In the genomic region with DNA sequence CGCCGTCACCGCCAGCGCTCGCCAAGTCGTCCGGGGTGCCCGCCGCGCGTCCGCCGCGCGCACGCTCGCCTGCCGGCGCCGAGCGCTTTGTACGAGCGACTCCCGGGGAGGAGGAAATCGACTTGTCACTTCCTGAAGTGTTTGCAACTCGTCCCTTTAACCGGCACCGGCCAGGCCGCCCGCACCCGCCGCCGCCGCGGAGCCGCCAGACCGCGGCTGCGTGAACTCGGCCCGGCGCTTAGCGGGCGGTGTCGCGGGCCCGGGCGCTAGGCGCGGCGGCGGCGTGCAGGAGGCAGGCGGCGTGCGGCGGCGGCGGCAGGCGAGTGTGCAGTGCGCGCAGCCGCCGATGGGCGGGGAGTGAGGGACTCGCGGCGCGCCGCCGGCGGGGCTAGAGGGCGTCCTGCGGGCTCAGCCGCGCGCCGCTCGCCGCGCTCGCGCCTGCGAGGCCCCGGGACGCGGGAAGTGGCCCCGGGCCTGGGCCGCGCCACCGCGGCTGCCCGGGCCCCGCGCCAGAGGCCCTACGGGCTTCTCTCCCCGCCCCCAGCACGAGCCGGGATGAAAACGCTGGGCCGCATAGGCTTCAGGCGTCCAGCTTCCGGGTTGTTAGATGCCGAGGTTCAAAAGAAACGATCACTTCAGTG, we compare ENCODE assay signal across 2 cellular contexts.
TF ChIP-seq lines count a peak whose summit lies in the region.

A gene with protein sequence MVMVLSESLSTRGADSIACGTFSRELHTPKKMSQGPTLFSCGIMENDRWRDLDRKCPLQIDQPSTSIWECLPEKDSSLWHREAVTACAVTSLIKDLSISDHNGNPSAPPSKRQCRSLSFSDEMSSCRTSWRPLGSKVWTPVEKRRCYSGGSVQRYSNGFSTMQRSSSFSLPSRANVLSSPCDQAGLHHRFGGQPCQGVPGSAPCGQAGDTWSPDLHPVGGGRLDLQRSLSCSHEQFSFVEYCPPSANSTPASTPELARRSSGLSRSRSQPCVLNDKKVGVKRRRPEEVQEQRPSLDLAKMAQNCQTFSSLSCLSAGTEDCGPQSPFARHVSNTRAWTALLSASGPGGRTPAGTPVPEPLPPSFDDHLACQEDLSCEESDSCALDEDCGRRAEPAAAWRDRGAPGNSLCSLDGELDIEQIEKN (minus strand): TSS at position 332 of the 641 bp plus-strand sequence. CDS start 37,665 bp downstream, outside the sequence.

TF ChIP-seq in A549, 52 proteins besides CTCF, POLR2A, EP300 and RAD21:
- TF ChIP-seq, protein P1, sequence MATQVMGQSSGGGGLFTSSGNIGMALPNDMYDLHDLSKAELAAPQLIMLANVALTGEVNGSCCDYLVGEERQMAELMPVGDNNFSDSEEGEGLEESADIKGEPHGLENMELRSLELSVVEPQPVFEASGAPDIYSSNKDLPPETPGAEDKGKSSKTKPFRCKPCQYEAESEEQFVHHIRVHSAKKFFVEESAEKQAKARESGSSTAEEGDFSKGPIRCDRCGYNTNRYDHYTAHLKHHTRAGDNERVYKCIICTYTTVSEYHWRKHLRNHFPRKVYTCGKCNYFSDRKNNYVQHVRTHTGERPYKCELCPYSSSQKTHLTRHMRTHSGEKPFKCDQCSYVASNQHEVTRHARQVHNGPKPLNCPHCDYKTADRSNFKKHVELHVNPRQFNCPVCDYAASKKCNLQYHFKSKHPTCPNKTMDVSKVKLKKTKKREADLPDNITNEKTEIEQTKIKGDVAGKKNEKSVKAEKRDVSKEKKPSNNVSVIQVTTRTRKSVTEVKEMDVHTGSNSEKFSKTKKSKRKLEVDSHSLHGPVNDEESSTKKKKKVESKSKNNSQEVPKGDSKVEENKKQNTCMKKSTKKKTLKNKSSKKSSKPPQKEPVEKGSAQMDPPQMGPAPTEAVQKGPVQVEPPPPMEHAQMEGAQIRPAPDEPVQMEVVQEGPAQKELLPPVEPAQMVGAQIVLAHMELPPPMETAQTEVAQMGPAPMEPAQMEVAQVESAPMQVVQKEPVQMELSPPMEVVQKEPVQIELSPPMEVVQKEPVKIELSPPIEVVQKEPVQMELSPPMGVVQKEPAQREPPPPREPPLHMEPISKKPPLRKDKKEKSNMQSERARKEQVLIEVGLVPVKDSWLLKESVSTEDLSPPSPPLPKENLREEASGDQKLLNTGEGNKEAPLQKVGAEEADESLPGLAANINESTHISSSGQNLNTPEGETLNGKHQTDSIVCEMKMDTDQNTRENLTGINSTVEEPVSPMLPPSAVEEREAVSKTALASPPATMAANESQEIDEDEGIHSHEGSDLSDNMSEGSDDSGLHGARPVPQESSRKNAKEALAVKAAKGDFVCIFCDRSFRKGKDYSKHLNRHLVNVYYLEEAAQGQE (IDR thresholded peaks at IDR 0.05) = no peak
- TF ChIP-seq MAZ (IDR thresholded peaks at IDR 0.05; ENCODE audit: borderline replicate concordance, low read depth, low read length) (no peak), RNF2 (IDR thresholded peaks at IDR 0.05; ENCODE audit: borderline replicate concordance, low read depth) (no peak), SMC3 (IDR thresholded peaks at IDR 0.05) (peak; percentile 6; the same call in 1 of the 3 replicates), RFX5 (IDR thresholded peaks at IDR 0.05) (no peak), PHF8 (IDR thresholded peaks at IDR 0.05; ENCODE audit: borderline replicate concordance, low read depth) (peak; percentile 5; the same call in 1 of the 2 replicates), JUN (IDR thresholded peaks at IDR 0.05) (peak in 1 of 2 experiments; percentile 68; a peak in 3 of 5 replicates), HOXB5 (CRISPR knock-in tag; IDR thresholded peaks at IDR 0.05) (no peak)
- TF ChIP-seq, protein P2, sequence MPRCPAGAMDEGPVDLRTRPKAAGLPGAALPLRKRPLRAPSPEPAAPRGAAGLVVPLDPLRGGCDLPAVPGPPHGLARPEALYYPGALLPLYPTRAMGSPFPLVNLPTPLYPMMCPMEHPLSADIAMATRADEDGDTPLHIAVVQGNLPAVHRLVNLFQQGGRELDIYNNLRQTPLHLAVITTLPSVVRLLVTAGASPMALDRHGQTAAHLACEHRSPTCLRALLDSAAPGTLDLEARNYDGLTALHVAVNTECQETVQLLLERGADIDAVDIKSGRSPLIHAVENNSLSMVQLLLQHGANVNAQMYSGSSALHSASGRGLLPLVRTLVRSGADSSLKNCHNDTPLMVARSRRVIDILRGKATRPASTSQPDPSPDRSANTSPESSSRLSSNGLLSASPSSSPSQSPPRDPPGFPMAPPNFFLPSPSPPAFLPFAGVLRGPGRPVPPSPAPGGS (IDR thresholded peaks at IDR 0.05) = peak; percentile 62; the same call in 1 of the 3 replicates
- TF ChIP-seq, protein P3, sequence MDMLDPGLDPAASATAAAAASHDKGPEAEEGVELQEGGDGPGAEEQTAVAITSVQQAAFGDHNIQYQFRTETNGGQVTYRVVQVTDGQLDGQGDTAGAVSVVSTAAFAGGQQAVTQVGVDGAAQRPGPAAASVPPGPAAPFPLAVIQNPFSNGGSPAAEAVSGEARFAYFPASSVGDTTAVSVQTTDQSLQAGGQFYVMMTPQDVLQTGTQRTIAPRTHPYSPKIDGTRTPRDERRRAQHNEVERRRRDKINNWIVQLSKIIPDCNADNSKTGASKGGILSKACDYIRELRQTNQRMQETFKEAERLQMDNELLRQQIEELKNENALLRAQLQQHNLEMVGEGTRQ (IDR thresholded peaks at IDR 0.05) = no peak
- TF ChIP-seq, protein P4, sequence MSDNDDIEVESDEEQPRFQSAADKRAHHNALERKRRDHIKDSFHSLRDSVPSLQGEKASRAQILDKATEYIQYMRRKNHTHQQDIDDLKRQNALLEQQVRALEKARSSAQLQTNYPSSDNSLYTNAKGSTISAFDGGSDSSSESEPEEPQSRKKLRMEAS (IDR thresholded peaks at IDR 0.05) = peak; percentile 25

TF ChIP-seq in HepG2, 621 proteins besides CTCF, POLR2A, EP300 and RAD21 (continued from another document and continues in another):
- TF ChIP-seq, protein P5, sequence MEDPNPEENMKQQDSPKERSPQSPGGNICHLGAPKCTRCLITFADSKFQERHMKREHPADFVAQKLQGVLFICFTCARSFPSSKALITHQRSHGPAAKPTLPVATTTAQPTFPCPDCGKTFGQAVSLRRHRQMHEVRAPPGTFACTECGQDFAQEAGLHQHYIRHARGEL (CRISPR knock-in tag; IDR thresholded peaks at IDR 0.05) = no peak
- no peak for TF ChIP-seq ZNF7 (CRISPR knock-in tag; IDR thresholded peaks at IDR 0.05)
- peak; percentile 45; the same call in 1 of the 2 replicates for TF ChIP-seq ZFY (CRISPR knock-in tag; IDR thresholded peaks at IDR 0.05)
- no peak for TF ChIP-seq ZNF619 (CRISPR knock-in tag; IDR thresholded peaks at IDR 0.05)
- TF ChIP-seq ZMAT3 (CRISPR knock-in tag; conservative IDR thresholded peaks at IDR 0.05) = 0 out of 2 replicates have a peak, but pooled peaks have one; percentile 46
- no peak for TF ChIP-seq ZNF10 (CRISPR knock-in tag; IDR thresholded peaks at IDR 0.05; ENCODE audit: borderline replicate concordance, low read depth)
- TF ChIP-seq, protein P6, sequence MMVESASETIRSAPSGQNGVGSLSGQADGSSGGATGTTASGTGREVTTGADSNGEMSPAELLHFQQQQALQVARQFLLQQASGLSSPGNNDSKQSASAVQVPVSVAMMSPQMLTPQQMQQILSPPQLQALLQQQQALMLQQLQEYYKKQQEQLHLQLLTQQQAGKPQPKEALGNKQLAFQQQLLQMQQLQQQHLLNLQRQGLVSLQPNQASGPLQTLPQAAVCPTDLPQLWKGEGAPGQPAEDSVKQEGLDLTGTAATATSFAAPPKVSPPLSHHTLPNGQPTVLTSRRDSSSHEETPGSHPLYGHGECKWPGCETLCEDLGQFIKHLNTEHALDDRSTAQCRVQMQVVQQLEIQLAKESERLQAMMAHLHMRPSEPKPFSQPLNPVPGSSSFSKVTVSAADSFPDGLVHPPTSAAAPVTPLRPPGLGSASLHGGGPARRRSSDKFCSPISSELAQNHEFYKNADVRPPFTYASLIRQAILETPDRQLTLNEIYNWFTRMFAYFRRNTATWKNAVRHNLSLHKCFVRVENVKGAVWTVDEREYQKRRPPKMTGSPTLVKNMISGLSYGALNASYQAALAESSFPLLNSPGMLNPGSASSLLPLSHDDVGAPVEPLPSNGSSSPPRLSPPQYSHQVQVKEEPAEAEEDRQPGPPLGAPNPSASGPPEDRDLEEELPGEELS (CRISPR knock-in tag; IDR thresholded peaks at IDR 0.05) = peak; percentile 18; the same call in 1 of the 2 replicates
- TF ChIP-seq MZF1 (CRISPR knock-in tag; IDR thresholded peaks at IDR 0.05; ENCODE audit: borderline replicate concordance) = no peak
- TF ChIP-seq NR2F2 (IDR thresholded peaks at IDR 0.05; ENCODE audit: borderline replicate concordance, low read depth) = no peak
- TF ChIP-seq FOXA3 (CRISPR knock-in tag; IDR thresholded peaks at IDR 0.05) = no peak
- TF ChIP-seq, protein P7, sequence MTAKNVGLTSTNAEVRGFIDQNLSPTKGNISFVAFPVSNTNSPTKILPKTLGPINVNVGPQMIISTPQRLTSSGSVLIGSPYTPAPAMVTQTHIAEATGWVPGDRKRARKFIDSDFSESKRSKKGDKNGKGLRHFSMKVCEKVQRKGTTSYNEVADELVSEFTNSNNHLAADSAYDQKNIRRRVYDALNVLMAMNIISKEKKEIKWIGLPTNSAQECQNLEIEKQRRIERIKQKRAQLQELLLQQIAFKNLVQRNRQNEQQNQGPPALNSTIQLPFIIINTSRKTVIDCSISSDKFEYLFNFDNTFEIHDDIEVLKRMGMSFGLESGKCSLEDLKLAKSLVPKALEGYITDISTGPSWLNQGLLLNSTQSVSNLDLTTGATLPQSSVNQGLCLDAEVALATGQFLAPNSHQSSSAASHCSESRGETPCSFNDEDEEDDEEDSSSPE (CRISPR knock-in tag; IDR thresholded peaks at IDR 0.05) = peak; percentile 21; the same call in 1 of the 2 replicates
- no peak for TF ChIP-seq BCL6 (CRISPR knock-in tag; IDR thresholded peaks at IDR 0.05)
- peak; percentile 53; the same call in 1 of the 2 replicates for TF ChIP-seq GABPB1 (CRISPR knock-in tag; IDR thresholded peaks at IDR 0.05)
- no peak for TF ChIP-seq MAZ (IDR thresholded peaks at IDR 0.05; ENCODE audit: borderline replicate concordance, low read depth, low read length)
- TF ChIP-seq MAZ (CRISPR knock-in tag; IDR thresholded peaks at IDR 0.05; ENCODE audit: low read depth) = peak; percentile 64; the same call in 1 of the 2 replicates
- peak; percentile 59 for TF ChIP-seq SKI (IDR thresholded peaks at IDR 0.05; ENCODE audit: partially characterized antibody)
- no peak for TF ChIP-seq EZH2 (conservative IDR thresholded peaks at IDR 0.05; ENCODE audit: low read depth, low read length)
- TF ChIP-seq PHF21A (CRISPR knock-in tag; IDR thresholded peaks at IDR 0.05) = peak; percentile 57; the same call in 1 of the 2 replicates
- TF ChIP-seq ELF3 (CRISPR knock-in tag; IDR thresholded peaks at IDR 0.05) = peak; percentile 66; the same call in 1 of the 2 replicates
- TF ChIP-seq, protein P8, sequence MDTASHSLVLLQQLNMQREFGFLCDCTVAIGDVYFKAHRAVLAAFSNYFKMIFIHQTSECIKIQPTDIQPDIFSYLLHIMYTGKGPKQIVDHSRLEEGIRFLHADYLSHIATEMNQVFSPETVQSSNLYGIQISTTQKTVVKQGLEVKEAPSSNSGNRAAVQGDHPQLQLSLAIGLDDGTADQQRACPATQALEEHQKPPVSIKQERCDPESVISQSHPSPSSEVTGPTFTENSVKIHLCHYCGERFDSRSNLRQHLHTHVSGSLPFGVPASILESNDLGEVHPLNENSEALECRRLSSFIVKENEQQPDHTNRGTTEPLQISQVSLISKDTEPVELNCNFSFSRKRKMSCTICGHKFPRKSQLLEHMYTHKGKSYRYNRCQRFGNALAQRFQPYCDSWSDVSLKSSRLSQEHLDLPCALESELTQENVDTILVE (CRISPR knock-in tag; IDR thresholded peaks at IDR 0.05) = peak; percentile 55; the same call in 1 of the 2 replicates
- TF ChIP-seq, protein P9, sequence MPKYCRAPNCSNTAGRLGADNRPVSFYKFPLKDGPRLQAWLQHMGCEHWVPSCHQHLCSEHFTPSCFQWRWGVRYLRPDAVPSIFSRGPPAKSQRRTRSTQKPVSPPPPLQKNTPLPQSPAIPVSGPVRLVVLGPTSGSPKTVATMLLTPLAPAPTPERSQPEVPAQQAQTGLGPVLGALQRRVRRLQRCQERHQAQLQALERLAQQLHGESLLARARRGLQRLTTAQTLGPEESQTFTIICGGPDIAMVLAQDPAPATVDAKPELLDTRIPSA (CRISPR knock-in tag; IDR thresholded peaks at IDR 0.05; ENCODE audit: borderline replicate concordance) = no peak
- TF ChIP-seq, protein P10, sequence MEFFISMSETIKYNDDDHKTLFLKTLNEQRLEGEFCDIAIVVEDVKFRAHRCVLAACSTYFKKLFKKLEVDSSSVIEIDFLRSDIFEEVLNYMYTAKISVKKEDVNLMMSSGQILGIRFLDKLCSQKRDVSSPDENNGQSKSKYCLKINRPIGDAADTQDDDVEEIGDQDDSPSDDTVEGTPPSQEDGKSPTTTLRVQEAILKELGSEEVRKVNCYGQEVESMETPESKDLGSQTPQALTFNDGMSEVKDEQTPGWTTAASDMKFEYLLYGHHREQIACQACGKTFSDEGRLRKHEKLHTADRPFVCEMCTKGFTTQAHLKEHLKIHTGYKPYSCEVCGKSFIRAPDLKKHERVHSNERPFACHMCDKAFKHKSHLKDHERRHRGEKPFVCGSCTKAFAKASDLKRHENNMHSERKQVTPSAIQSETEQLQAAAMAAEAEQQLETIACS (CRISPR knock-in tag; IDR thresholded peaks at IDR 0.05) = peak; percentile 85
- TF ChIP-seq ZBTB21 (CRISPR knock-in tag; IDR thresholded peaks at IDR 0.05) = no peak
- TF ChIP-seq YY1 (IDR thresholded peaks at IDR 0.05; ENCODE audit: insufficient read depth, insufficient replicate concordance, low read depth, low read length) = peak; percentile 16
- TF ChIP-seq, protein P11, sequence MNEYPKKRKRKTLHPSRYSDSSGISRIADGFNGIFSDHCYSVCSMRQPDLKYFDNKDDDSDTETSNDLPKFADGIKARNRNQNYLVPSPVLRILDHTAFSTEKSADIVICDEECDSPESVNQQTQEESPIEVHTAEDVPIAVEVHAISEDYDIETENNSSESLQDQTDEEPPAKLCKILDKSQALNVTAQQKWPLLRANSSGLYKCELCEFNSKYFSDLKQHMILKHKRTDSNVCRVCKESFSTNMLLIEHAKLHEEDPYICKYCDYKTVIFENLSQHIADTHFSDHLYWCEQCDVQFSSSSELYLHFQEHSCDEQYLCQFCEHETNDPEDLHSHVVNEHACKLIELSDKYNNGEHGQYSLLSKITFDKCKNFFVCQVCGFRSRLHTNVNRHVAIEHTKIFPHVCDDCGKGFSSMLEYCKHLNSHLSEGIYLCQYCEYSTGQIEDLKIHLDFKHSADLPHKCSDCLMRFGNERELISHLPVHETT (CRISPR knock-in tag; conservative IDR thresholded peaks at IDR 0.05) = 0 out of 2 replicates have a peak, but pooled peaks have one; percentile 43
- no peak for TF ChIP-seq SMAD1 (CRISPR knock-in tag; IDR thresholded peaks at IDR 0.05; ENCODE audit: borderline replicate concordance, low read depth)
- peak; percentile 66; the same call in 1 of the 2 replicates for TF ChIP-seq SIN3A (IDR thresholded peaks at IDR 0.05; ENCODE audit: borderline replicate concordance, low read depth, low read length)
